In the genomic region with DNA sequence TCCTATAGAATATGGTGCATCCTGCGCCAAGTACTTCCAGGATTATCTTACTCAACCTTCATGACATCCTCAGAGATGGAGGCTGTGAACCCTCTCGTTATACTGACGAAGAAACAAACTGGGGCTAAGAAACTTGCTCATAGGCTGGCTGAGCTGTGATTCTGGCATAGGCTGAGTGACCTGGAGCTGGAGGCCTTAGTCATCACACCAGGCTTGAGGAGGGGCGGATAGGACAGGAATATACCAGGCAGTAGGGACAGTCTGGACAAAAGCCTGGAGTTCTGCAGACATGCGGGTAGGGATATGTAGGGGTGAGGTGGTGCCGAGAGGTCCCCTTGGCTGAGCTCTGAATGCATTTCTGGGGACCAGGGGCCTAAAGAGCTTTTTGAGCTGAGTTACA, we compare ENCODE assay signal across 18 cellular contexts. TPM values are rescaled to one million over a fixed set of nuclear protein-coding genes. Genes with fewer than 3 reads are reported as not detected.
DNase-seq lines count a peak whose midpoint lies in the region; ATAC-seq and TF ChIP-seq lines count a peak whose summit lies in the region.
"Had no signal": no experiment of that assay in that cellular context is flagged by ENCODE, and none has a peak within 500 bp of the region (broad histone marks: within the 10 kb centered on the region; RNA-seq: fewer than 3 reads in every experiment).

No MANE protein-coding gene starts in this region.

- H3K36me3 Mint-ChIP-seq in activated CD8-positive, alpha-beta memory T cell treated with anti-CD3 and anti-CD28 coated beads, Interleukin-2, amount 10 ng/mL, durations not matched to agents 7 days and 5 days = peaks cover 19% of the 10 kb centered on the region
- H3K36me3 Mint-ChIP-seq in T-helper 17 cell (ENCODE audit: low read depth) = peaks cover 6% of the 10 kb centered on the region
- peaks cover 4% of the 10 kb centered on the region for H3K36me3 Mint-ChIP-seq in effector memory CD8-positive, alpha-beta T cell (ENCODE audit: insufficient read depth)

- H3K27me3 ChIP-seq in psoas muscle (ENCODE audit: insufficient read depth in 3 of 3, low read length in 2 of 3) = no peaks in the 10 kb centered on the region
- H3K27me3 ChIP-seq: gastroesophageal sphincter had no signal

- H3K4me1 ChIP-seq in psoas muscle = peaks cover 73% of the 10 kb centered on the region

- H3K4me1 Mint-ChIP-seq in activated CD8-positive, alpha-beta memory T cell treated with anti-CD3 and anti-CD28 coated beads, Interleukin-2, amount 10 ng/mL, durations not matched to agents 7 days and 5 days = peaks cover 73% of the 10 kb centered on the region
- peaks cover 49% of the 10 kb centered on the region for H3K4me1 Mint-ChIP-seq in T-helper 17 cell
- peaks cover 50 to 51% of the 10 kb centered on the region in 2 donors for H3K4me1 Mint-ChIP-seq in effector memory CD8-positive, alpha-beta T cell (ENCODE audit: low read depth in 2 of 2)

- intact Hi-C loops in psoas muscle (cut with DNase I) = no loop called here

- H3K4me3 Mint-ChIP-seq in activated CD8-positive, alpha-beta memory T cell treated with anti-CD3 and anti-CD28 coated beads, Interleukin-2, amount 10 ng/mL, durations not matched to agents 7 days and 5 days = no peak overlapping the region
- H3K4me3 Mint-ChIP-seq in T-helper 17 cell = peak overlapping the region; percentile 53
- H3K4me3 Mint-ChIP-seq in effector memory CD8-positive, alpha-beta T cell = peak overlapping the region; percentile 53 to 60
- H3K4me3 Mint-ChIP-seq: GM23338 had no signal

- no peaks in the 10 kb centered on the region for H3K27me3 Mint-ChIP-seq in activated CD8-positive, alpha-beta memory T cell treated with anti-CD3 and anti-CD28 coated beads, Interleukin-2, amount 10 ng/mL, durations not matched to agents 7 days and 5 days
- H3K27me3 Mint-ChIP-seq in T-helper 17 cell = no peaks in the 10 kb centered on the region
- no peaks in the 10 kb centered on the region for H3K27me3 Mint-ChIP-seq in effector memory CD8-positive, alpha-beta T cell

- H3K9me3 ChIP-seq in T-helper 17 cell (ENCODE audit: control insufficient read depth, low read length, poor library complexity, severe bottlenecking) = no peaks in the 10 kb centered on the region
- no peaks in the 10 kb centered on the region for H3K9me3 ChIP-seq in psoas muscle
- H3K9me3 ChIP-seq: gastroesophageal sphincter had no signal

- no peak for ATAC-seq in activated CD8-positive, alpha-beta memory T cell treated with anti-CD3 and anti-CD28 coated beads, Interleukin-2, amount 10 ng/mL, durations not matched to agents 7 days and 5 days
- ATAC-seq in T-helper 17 cell (no peak), psoas muscle (peak; percentile 65 to 76 (median 69))
- no peak for ATAC-seq in effector memory CD8-positive, alpha-beta T cell (replicated peaks)
- ATAC-seq: gastroesophageal sphincter, GM23338, left colon had no signal

- no peak for DNase-seq in activated CD8-positive, alpha-beta memory T cell treated with anti-CD3 and anti-CD28 coated beads, Interleukin-2, amount 10 ng/mL, durations not matched to agents 7 days and 5 days
- no peak for DNase-seq in activated CD8-positive, alpha-beta memory T cell treated with anti-CD3 and anti-CD28 coated beads, Interleukin-2, amount 50 U/mL, for 4 hours
- DNase-seq in T-helper 17 cell (no peak), psoas muscle (peak in 1 of 2 donors; percentile 77), mesenteric fat pad (ENCODE audit: low spot score) (no peak), RKO (ENCODE audit: low spot score) (no peak), SHP77 (lab: John Stamatoyannopoulos, UW) (no peak)
- DNase-seq in effector memory CD8-positive, alpha-beta T cell = no peak
- DNase-seq: activated CD4-positive, CD25-positive, alpha-beta regulatory T cell treated with anti-CD3 and anti-CD28 coated beads, Interleukin-2, amount 50 U/mL, for 72 hours; anterior cingulate cortex; effector CD8-positive, alpha-beta T cell; Kasumi-1; left colon; NCI-H2029 treated with DMSO at 0.1 percent for 48 hours; NCI-H774 had no signal

- peak overlapping the region; percentile 69 for H3K27ac ChIP-seq in psoas muscle
- H3K27ac ChIP-seq: gastroesophageal sphincter, SK-N-MC had no signal

- WGBS in psoas muscle, 3 donors = 46 to 70% (median 47%) methylated on average over 6 of the region's 6 CpGs

- H3K36me3 ChIP-seq in psoas muscle (ENCODE audit: insufficient read depth in 1 of 2, low read depth in 1 of 2) = no peaks in the 10 kb centered on the region

- H3K4me3 ChIP-seq in psoas muscle = no peak overlapping the region
- H3K4me3 ChIP-seq: gastroesophageal sphincter, GM23338, SK-N-MC had no signal

- peak overlapping the region; percentile 98 for H3K27ac Mint-ChIP-seq in activated CD8-positive, alpha-beta memory T cell treated with anti-CD3 and anti-CD28 coated beads, Interleukin-2, amount 10 ng/mL, durations not matched to agents 7 days and 5 days
- peak overlapping the region; percentile 90 for H3K27ac Mint-ChIP-seq in T-helper 17 cell
- H3K27ac Mint-ChIP-seq in effector memory CD8-positive, alpha-beta T cell = peak overlapping the region; percentile 90 to 95
- H3K27ac Mint-ChIP-seq: GM23338 had no signal

- CTCF ChIA-PET in activated CD8-positive, alpha-beta memory T cell treated with anti-CD3 and anti-CD28 coated beads, Interleukin-2, amount 10 ng/mL, durations not matched to agents 7 days and 5 days (lab: Charles Lee) = interaction anchor here (1.2 to 10.3 kb wide), 5 partner anchors 9 to 66 kb away, joined by 3 to 347 read pairs (median 164); a partner anchor contains a TSS

- no peaks in the 10 kb centered on the region for H3K9me3 Mint-ChIP-seq in activated CD8-positive, alpha-beta memory T cell treated with anti-CD3 and anti-CD28 coated beads, Interleukin-2, amount 10 ng/mL, durations not matched to agents 7 days and 5 days (ENCODE audit: low read depth)
- H3K9me3 Mint-ChIP-seq in effector memory CD8-positive, alpha-beta T cell = no peaks in the 10 kb centered on the region
- H3K9me3 Mint-ChIP-seq: GM23338 had no signal

- TF ChIP-seq CTCF in psoas muscle (IDR thresholded peaks at IDR 0.05) = no peak

RNA-seq across cellular contexts. Expression of a gene that starts 18.1 kb away (rescaled TPM):
- total RNA-seq in activated CD8-positive, alpha-beta memory T cell treated with anti-CD3 and anti-CD28 coated beads, Interleukin-2, amount 10 ng/mL, durations not matched to agents 7 days and 5 days = 10 to 100 TPM; 49.9 to 61.3 TPM
- total RNA-seq in T-helper 17 cell (10 to 100 TPM; 22.7 to 25.1 TPM), psoas muscle (10 to 100 TPM in 2 of 4 donors, 1 to 10 TPM in 2; 6.1 to 16.2 (median 9.3) TPM), mesenteric fat pad (15.5 TPM)
- polyA plus RNA-seq in psoas muscle = 10 to 100 TPM in 1 of 3 donors, 1 to 10 TPM in 2; 6.4 to 12.8 (median 10.0) TPM

RNA-seq across cellular contexts. Expression of a gene that starts 19.8 kb away (rescaled TPM):
- total RNA-seq in activated CD8-positive, alpha-beta memory T cell treated with anti-CD3 and anti-CD28 coated beads, Interleukin-2, amount 10 ng/mL, durations not matched to agents 7 days and 5 days = 10 to 100 TPM; 15.6 to 17.8 TPM
- total RNA-seq in T-helper 17 cell (10 to 100 TPM; 15.0 to 17.1 TPM), psoas muscle (10 to 100 TPM in 3 of 4 donors, 1 to 10 TPM in 1; 7.3 to 30.1 (median 15.2) TPM), mesenteric fat pad (8.9 TPM)
- 10 to 100 TPM; 14.0 to 26.3 (median 18.8) TPM for polyA plus RNA-seq in psoas muscle

RNA-seq across cellular contexts. Expression of a gene that starts 24.2 kb away (rescaled TPM):
- total RNA-seq in activated CD8-positive, alpha-beta memory T cell treated with anti-CD3 and anti-CD28 coated beads, Interleukin-2, amount 10 ng/mL, durations not matched to agents 7 days and 5 days = 100 to 1,000 TPM; 266 to 369 TPM
- total RNA-seq in T-helper 17 cell (10 to 100 TPM; 28.3 to 63.4 TPM), psoas muscle (10 to 100 TPM; 16.9 to 75.1 (median 50.4) TPM), mesenteric fat pad (56.2 TPM)
- 10 to 100 TPM; 12.8 to 36.5 (median 18.5) TPM for polyA plus RNA-seq in psoas muscle

RNA-seq across cellular contexts. Expression of a gene that starts 29.6 kb away (rescaled TPM):
- total RNA-seq in activated CD8-positive, alpha-beta memory T cell treated with anti-CD3 and anti-CD28 coated beads, Interleukin-2, amount 10 ng/mL, durations not matched to agents 7 days and 5 days = 100 to 1,000 TPM; 156 to 175 TPM
- total RNA-seq in T-helper 17 cell (10 to 100 TPM; 44.7 to 49.2 TPM), psoas muscle (100 to 1,000 TPM in 3 of 4 donors, 10 to 100 TPM in 1; 88.2 to 277 (median 187) TPM), mesenteric fat pad (44.7 TPM)
- polyA plus RNA-seq in psoas muscle = 100 to 1,000 TPM; 213 to 409 (median 328) TPM

Comparison
In these comparisons a context has a peak if more than half of its experiments do, and no peak if none do; other contexts are left out.
1. ATAC-seq: peak in psoas muscle (4 of 4); none in activated CD8-positive, alpha-beta memory T cell treated with anti-CD3 and anti-CD28 coated beads, Interleukin-2, amount 10 ng/mL, durations not matched to agents 7 days and 5 days (single experiment), T-helper 17 cell (single experiment) and effector memory CD8-positive, alpha-beta T cell (single experiment).
2. Peak in every context shown above with its lines, with median percentiles within 50 percentile points of each other: H3K27ac Mint-ChIP-seq.